In genomic region chr6:170584181-170584953, GRCh38 we compare ENCODE assay signal across 8 cellular contexts. TPM values are rescaled to one million over a fixed set of nuclear protein-coding genes. Genes with fewer than 3 reads are reported as not detected.
DNase-seq lines count a peak whose midpoint lies in the region; ATAC-seq and TF ChIP-seq lines count a peak whose summit lies in the region.

PDCD2 (minus strand) TSS chr6:170584637; CDS start chr6:170584581, 56 bp downstream.

- peak in 1 of 2 donors; percentile 16 for TF ChIP-seq CTCF in right atrium auricular region (IDR thresholded peaks at IDR 0.05)
- peak in 1 of 4 experiments; percentile 3 for TF ChIP-seq CTCF in uterus (IDR thresholded peaks at IDR 0.05)

- intact Hi-C loops in uterus (cut with DNase I; ENCODE audit: low total_unique reads) = no loop called here

- peaks cover 4% of the 10 kb centered on the region for H3K36me3 Mint-ChIP-seq in T-helper 17 cell (ENCODE audit: low read depth)

- H3K27ac ChIP-seq in angular gyrus (ENCODE audit: low read depth, low read length) (peak within 1 kb of the TSS; percentile 90), right atrium auricular region (peak within 1 kb of the TSS; percentile 83 to 90), uterus (peak within 1 kb of the TSS; percentile 82 to 88)

- DNase-seq in NCI-H1694 treated with DMSO at 0.1 percent for 48 hours (lab: John Stamatoyannopoulos, UW) (peak; percentile 74), T-helper 17 cell (peak; percentile 84 to 87 (median 86)), right atrium auricular region (ENCODE audit: low spot score) (peak; percentile 88), pulmonary artery endothelial cell (ENCODE audit: low read depth, low spot score) (peak; percentile 56), uterus (peak; percentile 88 to 89)

- peaks cover 0 to 15% of the 10 kb centered on the region in 2 donors for H3K4me1 ChIP-seq in right atrium auricular region
- no peaks in the 10 kb centered on the region for H3K4me1 ChIP-seq in uterus

- H3K27me3 Mint-ChIP-seq in T-helper 17 cell = no peaks in the 10 kb centered on the region

- peaks cover 19% of the 10 kb centered on the region for H3K4me1 Mint-ChIP-seq in T-helper 17 cell

- peak within 1 kb of the TSS; percentile 95 for H3K4me3 Mint-ChIP-seq in T-helper 17 cell

- H3K36me3 ChIP-seq in right atrium auricular region (peaks cover 22% of the 10 kb centered on the region), uterus (no peaks in the 10 kb centered on the region)

- H3K9me3 ChIP-seq in T-helper 17 cell (ENCODE audit: control insufficient read depth, low read length, poor library complexity, severe bottlenecking) (no peaks in the 10 kb centered on the region), right atrium auricular region (no peaks in the 10 kb centered on the region), uterus (no peaks in the 10 kb centered on the region)

- H3K27ac Mint-ChIP-seq in T-helper 17 cell = peak within 1 kb of the TSS; percentile 97

- ATAC-seq in GM18498 (IDR thresholded peaks at IDR 0.05; ENCODE audit: unreplicated experiment) = peak; percentile 98
- ATAC-seq in HG02938 (IDR thresholded peaks at IDR 0.05; ENCODE audit: unreplicated experiment) = peak; percentile 95
- peak; percentile 95 for ATAC-seq in T-helper 17 cell

- H3K4me3 ChIP-seq in right atrium auricular region (peak within 1 kb of the TSS; percentile 71 to 84), uterus (peak within 1 kb of the TSS; percentile 69 to 85)

- H3K27me3 ChIP-seq in right atrium auricular region = no peaks in the 10 kb centered on the region
- no peaks in the 10 kb centered on the region for H3K27me3 ChIP-seq in uterus

- TF ChIP-seq POLR2A in uterus (IDR thresholded peaks at IDR 0.05) = peak in 1 of 2 donors; percentile 78

RNA-seq across cellular contexts. Expression of gene PDCD2, which starts in this region (rescaled TPM):
- total RNA-seq in T-helper 17 cell (10 to 100 TPM; 48.2 to 49.5 TPM), right atrium auricular region (10 to 100 TPM; 36.3 to 42.2 TPM), pulmonary artery endothelial cell (68.5 and 95.3 TPM in 2 replicates), uterus (10 to 100 TPM; 23.8 to 50.3 (median 39.6) TPM)

Comparison
In these comparisons a context has a peak if more than half of its experiments do, and no peak if none do; other contexts are left out.
1. Peak in every context shown above with its lines: DNase-seq, ATAC-seq, H3K4me3 ChIP-seq and H3K27ac ChIP-seq.